ENCODE assay signal across 12 cellular contexts in the genomic region with DNA sequence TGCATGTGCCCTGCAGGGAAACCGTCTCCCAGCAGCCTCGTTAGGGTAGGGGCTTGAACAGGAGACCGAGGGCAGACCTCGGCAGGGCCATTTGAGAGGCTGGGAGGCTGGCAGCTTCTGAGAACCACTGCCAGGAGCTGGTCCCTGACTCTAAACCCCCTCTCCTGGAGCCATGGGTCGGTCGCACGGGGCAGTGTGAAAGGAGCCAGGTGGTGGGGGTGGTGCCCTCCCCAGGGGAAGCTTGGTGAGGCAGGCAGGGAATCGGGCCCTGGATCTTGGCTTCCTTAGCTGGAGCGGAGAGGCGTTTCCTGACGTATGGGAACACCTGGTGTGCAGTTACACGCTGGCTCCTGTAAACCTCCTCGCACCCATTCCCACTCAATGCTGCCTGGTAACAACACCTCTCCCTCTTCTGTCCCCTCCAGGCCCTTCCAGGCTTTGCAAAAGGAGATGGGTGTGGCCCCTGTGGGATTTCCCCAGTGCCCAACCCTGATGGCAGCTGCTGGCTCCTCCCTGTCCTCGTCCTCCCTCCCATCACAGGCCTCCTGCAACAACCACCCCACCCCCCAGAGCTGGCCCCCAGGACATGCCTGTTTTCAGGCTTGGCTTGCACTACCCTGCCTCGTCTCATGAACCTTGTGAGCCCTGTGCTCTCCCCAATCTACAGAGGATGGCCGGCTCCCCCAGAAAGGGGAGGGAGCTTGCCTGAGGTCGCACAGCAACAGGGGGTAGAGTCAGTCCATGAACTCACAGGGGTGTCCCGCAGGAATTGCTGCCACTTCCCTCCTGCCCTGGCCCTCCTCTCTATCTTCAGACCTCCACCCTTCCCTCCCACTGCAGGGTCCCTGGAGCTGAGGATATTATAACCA. TPM values are rescaled to one million over a fixed set of nuclear protein-coding genes. Genes with fewer than 3 reads are reported as not detected.
A peak's percentile ranks its signal among the peaks of the same experiment; 100 is the strongest.
DNase-seq lines count a peak whose midpoint lies in the region; ATAC-seq, FAIRE-seq and TF ChIP-seq lines count a peak whose summit lies in the region.
"Had no signal": no experiment of that assay in that cellular context is flagged by ENCODE, and none has a peak within 500 bp of the region (broad histone marks: within the 10 kb centered on the region; RNA-seq: fewer than 3 reads in every experiment).

No MANE protein-coding gene starts in this region.

- TF ChIP-seq CTCF in K562 (IDR thresholded peaks at IDR 0.05 in 2 of 3, conservative IDR thresholded peaks at IDR 0.05 in 1 of 3; ENCODE audit: insufficient read depth in 2 of 3, low read depth in 1 of 3, low read length in 3 of 3) (no peak), neural crest cell (conservative IDR thresholded peaks at IDR 0.05) (no peak), GM20000 (IDR thresholded peaks at IDR 0.05; ENCODE audit: extremely low read depth, missing control alignments) (no peak)

- no peaks in the 10 kb centered on the region for H3K79me2 ChIP-seq in K562 (ENCODE audit: control insufficient read depth, insufficient read depth, low read length)

- CTCF ChIA-PET in K562 (lab: Yijun Ruan, JAX; ENCODE audit: low intra/inter-chr PET ratio), result no interaction called here

- no peak for TF ChIP-seq EP300 in K562 (IDR thresholded peaks at IDR 0.05; ENCODE audit: low read length)

- H3K4me1 ChIP-seq in K562 (replicated peaks in 1 of 2; ENCODE audit: control insufficient read depth in 2 of 2, insufficient read depth in 2 of 2, low read length in 2 of 2), result peaks cover 11 to 32% of the 10 kb centered on the region in 2 experiments; a peak in 4 of 5 replicates

- H3K9ac ChIP-seq in K562 (ENCODE audit: insufficient read depth in 1 of 2, low read depth in 2 of 2, low read length in 2 of 2), result no peak overlapping the region

- no peak overlapping the region for H2AFZ ChIP-seq in K562 (ENCODE audit: low read depth, low read length)

- H3K4me2 ChIP-seq in K562 (ENCODE audit: insufficient read depth, low read length), result no peak overlapping the region

- no peaks in the 10 kb centered on the region for H3K36me3 Mint-ChIP-seq in neural crest cell (ENCODE audit: low read depth)

- no peaks in the 10 kb centered on the region for H3K9me1 ChIP-seq in K562 (ENCODE audit: control insufficient read depth, insufficient read depth, low read length)

- ATAC-seq in K562 (peak; percentile 54), HG03280 (IDR thresholded peaks at IDR 0.05; ENCODE audit: unreplicated experiment) (no peak)

- TF ChIP-seq POLR2A in GM12892 (IDR thresholded peaks at IDR 0.05; ENCODE audit: low read depth, low read length) (no peak), K562 (conservative IDR thresholded peaks at IDR 0.05) (no peak)

- TF ChIP-seq RAD21 in K562 (CRISPR knock-in tag; conservative IDR thresholded peaks at IDR 0.05 in 1 of 2, IDR thresholded peaks at IDR 0.05 in 1 of 2), result no peak

- intact Hi-C loops in K562 (cut with micrococcal nuclease), result no loop called here

- no peaks in the 10 kb centered on the region; the same call in 1 of the 2 replicates for H4K20me1 ChIP-seq in K562 (replicated peaks; ENCODE audit: control insufficient read depth, insufficient read depth, low read length)

- H3K4me3 ChIP-seq in K562, result no peak overlapping the region

- no peaks in the 10 kb centered on the region for H3K9me3 Mint-ChIP-seq in neural crest cell
- H3K9me3 Mint-ChIP-seq: T-helper 2 cell treated with Interferon-gamma antibody and Interleukin-4, amounts not matched to agents 5 μg/mL and 100 μg/mL, for 36 hours had no signal

- no TSS peak for BruUV-seq in K562 (replicated peaks; lab: Mats Ljungman, UMichigan)

- H3K9me3 ChIP-seq in K562 (replicated peaks; ENCODE audit: control insufficient read depth, insufficient read depth, low read depth, low read length), result no peaks in the 10 kb centered on the region

- FAIRE-seq in GM12892 (lab: Jason Lieb, UNC), result no peak
- no peak for FAIRE-seq in K562 (lab: Jason Lieb, UNC)

- no peaks in the 10 kb centered on the region for H3K36me3 ChIP-seq in K562 (ENCODE audit: control insufficient read depth, insufficient read depth, low read length)

- H3K27me3 ChIP-seq in K562 (ENCODE audit: control insufficient read depth in 2 of 2, insufficient read depth in 2 of 2, low read length in 2 of 2), result peaks cover 3 to 13% of the 10 kb centered on the region in 2 experiments; a peak in 1 of 5 replicates

- DNase-seq in DMS53 (lab: John Stamatoyannopoulos, UW) (peak; percentile 30), DMS53 treated with DMSO at 0.1 percent for 48 hours (lab: John Stamatoyannopoulos, UW; ENCODE audit: unreplicated experiment) (no peak), GM12892 (ENCODE audit: insufficient read length) (peak; percentile 5), K562 (ENCODE audit: extremely low read depth in 1 of 4, low spot score in 3 of 4) (peak in 2 of 4 experiments; percentile 38 to 47), neural crest cell (ENCODE audit: low read depth, low spot score) (no peak), GM20000 (ENCODE audit: low spot score) (no peak)
- no peak for DNase-seq in stimulated activated CD4-positive, alpha-beta T cell treated with anti-CD3 and anti-CD28 coated beads, Interleukin-2, amount 100 ng/mL, for 48 hours
- DNase-seq: 8988T, trophoblast cell had no signal

- H3K27me3 Mint-ChIP-seq in neural crest cell (ENCODE audit: low read depth), result no peaks in the 10 kb centered on the region

- WGBS in K562 (ENCODE audit: insufficient coverage, low coverage, missing lambda C conversion rate), result 36% methylated on average over 18 of the region's 18 CpGs

- peaks cover 9% of the 10 kb centered on the region for H3K4me1 Mint-ChIP-seq in neural crest cell

- H3K27ac ChIP-seq in K562 (ENCODE audit: extremely low read depth, low read depth, low read length), result no peak overlapping the region

- POLR2A ChIA-PET in K562 (lab: Yijun Ruan, JAX), result interaction anchor here (0.7 to 1.4 kb wide), 2 partner anchors 10 to 13 kb away, joined by 4 read pairs; no protein-coding TSS in a partner anchor

- in situ Hi-C loops in K562 (cut with MboI), result loop anchor here (25.0 kb wide), 1 partner anchor 305 kb away; no protein-coding TSS in a partner anchor

- H3K4me3 Mint-ChIP-seq in neural crest cell, result no peak overlapping the region
- H3K4me3 Mint-ChIP-seq: T-helper 2 cell treated with Interferon-gamma antibody and Interleukin-4, amounts not matched to agents 5 μg/mL and 100 μg/mL, for 36 hours had no signal

- H3K27ac Mint-ChIP-seq in neural crest cell (ENCODE audit: unreplicated experiment), result peak overlapping the region; percentile 62
- H3K27ac Mint-ChIP-seq: T-helper 2 cell treated with Interferon-gamma antibody and Interleukin-4, amounts not matched to agents 5 μg/mL and 100 μg/mL, for 36 hours had no signal

RNA-seq across cellular contexts. Expression of gene ADRA2B, which starts 24.4 kb away (rescaled TPM):
- not detected for polyA plus RNA-seq in GM12892 (2012; ENCODE audit: missing spikeins)
- 0.07 and 0.11 TPM in 2 replicates for total RNA-seq in K562 (2011; cell fraction: chromatin; rRNA removed; ENCODE audit: low replicate concordance)
- total RNA-seq in K562 (2011; cell fraction: nucleolus; rRNA removed), result 0.13 and 0.17 TPM in 2 replicates
- total RNA-seq in K562 (2011; cell fraction: nucleoplasm; rRNA removed), result not detected in 2 replicates
- total RNA-seq in K562 (2014; rRNA removed) (not detected in 2 replicates), K562 (2014; rRNA removed; fragmentation: Illumina TruSeq; extraction: Trizol) (not detected in 2 replicates), K562 (2015; rRNA removed; fragmentation: Illumina TruSeq; extraction: Trizol) (not detected in 2 replicates), K562 (2021) (not detected in 2 replicates), neural crest cell (0.79 and 0.82 TPM in 2 replicates)
- polyA plus RNA-seq in K562 (2011; rRNA removed) (not detected in 2 replicates), K562 (2014; fragmentation: Illumina TruSeq; extraction: Trizol) (not detected in 2 replicates), K562 (2014; fragmentation: Nextera tagmentation; extraction: Ambion mirVana) (not detected), K562 (2014; rRNA removed) (not detected in 2 replicates)
- 0.04 TPM in 1 of 2 replicates, not detected in the other for polyA plus RNA-seq in K562 (2011; cell fraction: cytosol; rRNA removed)
- 0.14 and 0.27 TPM in 2 replicates for polyA plus RNA-seq in K562 (2011; cell fraction: nucleus; rRNA removed)
- polyA plus RNA-seq in K562 (2012), result 0.03 TPM in 1 of 2 replicates, not detected in the other
- not detected in 2 replicates for polyA minus RNA-seq in K562 (2011; rRNA and poly(A)+ RNA removed)
- polyA minus RNA-seq in K562 (2011; cell fraction: cytosol; rRNA and poly(A)+ RNA removed), result not detected in 2 replicates
- not detected in 2 replicates for polyA minus RNA-seq in K562 (2011; cell fraction: nucleus; rRNA and poly(A)+ RNA removed)
- total RNA-seq: LHCN-M2 had no signal

RNA-seq across cellular contexts. Expression of gene ASTL, which starts 46.4 kb away (rescaled TPM):
- 1.3 TPM for polyA plus RNA-seq in GM12892 (2012; ENCODE audit: missing spikeins)
- not detected in 2 replicates for total RNA-seq in K562 (2011; cell fraction: chromatin; rRNA removed; ENCODE audit: low replicate concordance)
- not detected in 2 replicates for total RNA-seq in K562 (2011; cell fraction: nucleolus; rRNA removed)
- total RNA-seq in K562 (2011; cell fraction: nucleoplasm; rRNA removed), result not detected in 2 replicates
- not detected in 2 replicates for total RNA-seq in K562 (2014; rRNA removed)
- not detected in 2 replicates for total RNA-seq in K562 (2014; rRNA removed; fragmentation: Illumina TruSeq; extraction: Trizol)
- total RNA-seq in K562 (2015; rRNA removed; fragmentation: Illumina TruSeq; extraction: Trizol), result not detected in 2 replicates
- not detected in 2 replicates for total RNA-seq in K562 (2021)
- polyA plus RNA-seq in K562 (2011; rRNA removed), result not detected in 2 replicates
- not detected in 2 replicates for polyA plus RNA-seq in K562 (2011; cell fraction: cytosol; rRNA removed)
- polyA plus RNA-seq in K562 (2011; cell fraction: nucleus; rRNA removed), result not detected in 2 replicates
- not detected in 2 replicates for polyA plus RNA-seq in K562 (2012)
- not detected in 2 replicates for polyA plus RNA-seq in K562 (2014; fragmentation: Illumina TruSeq; extraction: Trizol)
- polyA plus RNA-seq in K562 (2014; fragmentation: Nextera tagmentation; extraction: Ambion mirVana), result not detected
- not detected in 2 replicates for polyA plus RNA-seq in K562 (2014; rRNA removed)
- not detected in 2 replicates for polyA minus RNA-seq in K562 (2011; rRNA and poly(A)+ RNA removed)
- not detected in 2 replicates for polyA minus RNA-seq in K562 (2011; cell fraction: cytosol; rRNA and poly(A)+ RNA removed)
- not detected in 2 replicates for polyA minus RNA-seq in K562 (2011; cell fraction: nucleus; rRNA and poly(A)+ RNA removed)
- total RNA-seq in neural crest cell, result not detected in 2 replicates
- total RNA-seq: LHCN-M2 had no signal

RNA-seq across cellular contexts. Expression of gene DUSP2, which starts 53.3 kb away (rescaled TPM):
- polyA plus RNA-seq in GM12892 (2012; ENCODE audit: missing spikeins), result 160 TPM
- total RNA-seq in K562 (2011; cell fraction: chromatin; rRNA removed; ENCODE audit: low replicate concordance), result 0.16 TPM in 1 of 2 replicates, not detected in the other
- total RNA-seq in K562 (2011; cell fraction: nucleolus; rRNA removed), result 0.33 TPM in 1 of 2 replicates, not detected in the other
- not detected in 2 replicates for total RNA-seq in K562 (2011; cell fraction: nucleoplasm; rRNA removed)
- total RNA-seq in K562 (2014; rRNA removed), result not detected in 2 replicates
- total RNA-seq in K562 (2014; rRNA removed; fragmentation: Illumina TruSeq; extraction: Trizol), result not detected in 2 replicates
- not detected in 2 replicates for total RNA-seq in K562 (2015; rRNA removed; fragmentation: Illumina TruSeq; extraction: Trizol)
- 0.18 and 0.42 TPM in 2 replicates for total RNA-seq in K562 (2021)
- 0.04 TPM in 1 of 2 replicates, not detected in the other for polyA plus RNA-seq in K562 (2011; rRNA removed)
- 0.06 and 0.07 TPM in 2 replicates for polyA plus RNA-seq in K562 (2011; cell fraction: cytosol; rRNA removed)
- 0.14 and 0.64 TPM in 2 replicates for polyA plus RNA-seq in K562 (2011; cell fraction: nucleus; rRNA removed)
- 0.08 TPM in 1 of 2 replicates, not detected in the other for polyA plus RNA-seq in K562 (2012)
- polyA plus RNA-seq in K562 (2014; fragmentation: Illumina TruSeq; extraction: Trizol), result not detected in 2 replicates
- polyA plus RNA-seq in K562 (2014; fragmentation: Nextera tagmentation; extraction: Ambion mirVana), result not detected
- polyA plus RNA-seq in K562 (2014; rRNA removed), result not detected in 2 replicates
- polyA minus RNA-seq in K562 (2011; rRNA and poly(A)+ RNA removed), result not detected in 2 replicates
- 0.76 and 1.8 TPM in 2 replicates for polyA minus RNA-seq in K562 (2011; cell fraction: cytosol; rRNA and poly(A)+ RNA removed)
- polyA minus RNA-seq in K562 (2011; cell fraction: nucleus; rRNA and poly(A)+ RNA removed), result 0.40 and 0.89 TPM in 2 replicates
- 1.0 and 1.1 TPM in 2 replicates for total RNA-seq in neural crest cell

RNA-seq across cellular contexts. Expression of gene GPAT2, which starts 57.2 kb away (rescaled TPM):
- polyA plus RNA-seq in GM12892 (2012; ENCODE audit: missing spikeins), result 45.6 TPM
- 0.12 TPM in 2 replicates for total RNA-seq in K562 (2011; cell fraction: chromatin; rRNA removed; ENCODE audit: low replicate concordance)
- total RNA-seq in K562 (2011; cell fraction: nucleolus; rRNA removed), result under 0.01 and 0.39 TPM in 2 replicates
- total RNA-seq in K562 (2011; cell fraction: nucleoplasm; rRNA removed), result not detected in 2 replicates
- total RNA-seq in K562 (2014; rRNA removed) (0.14 and 0.33 TPM in 2 replicates), K562 (2014; rRNA removed; fragmentation: Illumina TruSeq; extraction: Trizol) (not detected in 2 replicates), K562 (2015; rRNA removed; fragmentation: Illumina TruSeq; extraction: Trizol) (0.11 and 0.38 TPM in 2 replicates), K562 (2021) (0.33 and 0.94 TPM in 2 replicates), neural crest cell (not detected in 2 replicates)
- polyA plus RNA-seq in K562 (2011; rRNA removed) (not detected in 2 replicates), K562 (2014; fragmentation: Illumina TruSeq; extraction: Trizol) (0.30 TPM in 2 replicates), K562 (2014; fragmentation: Nextera tagmentation; extraction: Ambion mirVana) (under 1 TPM in 1 of 2 experiments, not detected in 1; 0.01 TPM), K562 (2014; rRNA removed) (0.42 and 1.2 TPM in 2 replicates)
- 0.03 and 0.25 TPM in 2 replicates for polyA plus RNA-seq in K562 (2011; cell fraction: cytosol; rRNA removed)
- 0.34 and 0.55 TPM in 2 replicates for polyA plus RNA-seq in K562 (2011; cell fraction: nucleus; rRNA removed)
- 0.33 and 1.1 TPM in 2 replicates for polyA plus RNA-seq in K562 (2012)
- not detected in 2 replicates for polyA minus RNA-seq in K562 (2011; rRNA and poly(A)+ RNA removed)
- polyA minus RNA-seq in K562 (2011; cell fraction: cytosol; rRNA and poly(A)+ RNA removed), result not detected in 2 replicates
- 0.11 and 0.94 TPM in 2 replicates for polyA minus RNA-seq in K562 (2011; cell fraction: nucleus; rRNA and poly(A)+ RNA removed)
- total RNA-seq: LHCN-M2 had no signal

Comparison
In these comparisons a context has a peak if more than half of its experiments do, and no peak if none do; other contexts are left out.
1. DNase-seq: peak in DMS53 (single experiment) and GM12892 (single experiment); none in DMS53 treated with DMSO at 0.1 percent for 48 hours (single experiment), neural crest cell (single experiment), GM20000 (single experiment) and stimulated activated CD4-positive, alpha-beta T cell treated with anti-CD3 and anti-CD28 coated beads, Interleukin-2, amount 100 ng/mL, for 48 hours (0 of 2).